ENCODE assay signal across 10 cellular contexts in genomic region chr1:167661527-167662436, GRCh38. TPM values are rescaled to one million over a fixed set of nuclear protein-coding genes. Genes with fewer than 3 reads are reported as not detected.
DNase-seq lines count a peak whose midpoint lies in the region; ATAC-seq and TF ChIP-seq lines count a peak whose summit lies in the region.
"Had no signal": no experiment of that assay in that cellular context is flagged by ENCODE, and none has a peak within 500 bp of the region (broad histone marks: within the 10 kb centered on the region; RNA-seq: fewer than 3 reads in every experiment).

No MANE protein-coding gene starts in this region.

- H3K27ac ChIP-seq in temporal lobe (ENCODE audit: low read depth, low read length), result peak overlapping the region; percentile 36

- no peaks in the 10 kb centered on the region for H3K36me3 ChIP-seq in HAP-1 (replicated peaks)

- ATAC-seq in HG03378 (IDR thresholded peaks at IDR 0.05; ENCODE audit: unreplicated experiment), result no peak

- POLR2A ChIA-PET in activated CD4-positive, alpha-beta memory T cell treated with anti-CD3 and anti-CD28 coated beads, Interleukin-2, amount 10 ng/mL, durations not matched to agents 7 days and 5 days (lab: Charles Lee), result interaction anchor here (0.9 kb wide), 1 partner anchor 36 kb away, joined by 3 read pairs; no protein-coding TSS in a partner anchor
- POLR2A ChIA-PET in activated CD4-positive, alpha-beta memory T cell treated with anti-CD3 and anti-CD28 coated beads for 36 hours (lab: Charles Lee), result no interaction called here

- no peaks in the 10 kb centered on the region for H3K9me3 ChIP-seq in HAP-1

- H3K4me1 Mint-ChIP-seq in activated CD4-positive, alpha-beta memory T cell treated with anti-CD3 and anti-CD28 coated beads, Interleukin-2, amount 10 ng/mL, durations not matched to agents 7 days and 5 days, result peaks cover 53% of the 10 kb centered on the region
- H3K4me1 Mint-ChIP-seq in activated CD4-positive, alpha-beta memory T cell treated with anti-CD3 and anti-CD28 coated beads for 36 hours (ENCODE audit: low read depth), result peaks cover 78% of the 10 kb centered on the region
- peaks cover 89% of the 10 kb centered on the region for H3K4me1 Mint-ChIP-seq in activated naive CD8-positive, alpha-beta T cell (ENCODE audit: low read depth)
- peaks cover 32% of the 10 kb centered on the region for H3K4me1 Mint-ChIP-seq in glutamatergic neuron (ENCODE audit: low read depth, unreplicated experiment)

- H3K27ac Mint-ChIP-seq in activated CD4-positive, alpha-beta memory T cell treated with anti-CD3 and anti-CD28 coated beads, Interleukin-2, amount 10 ng/mL, durations not matched to agents 7 days and 5 days, result peak overlapping the region; percentile 42
- no peak overlapping the region for H3K27ac Mint-ChIP-seq in activated CD4-positive, alpha-beta memory T cell treated with anti-CD3 and anti-CD28 coated beads for 36 hours
- peak overlapping the region; percentile 82 for H3K27ac Mint-ChIP-seq in activated naive CD8-positive, alpha-beta T cell
- peak overlapping the region; percentile 2 for H3K27ac Mint-ChIP-seq in glutamatergic neuron (ENCODE audit: unreplicated experiment)
- H3K27ac Mint-ChIP-seq: progenitor cell of endocrine pancreas had no signal

- no peaks in the 10 kb centered on the region for H3K9me3 Mint-ChIP-seq in activated CD4-positive, alpha-beta memory T cell treated with anti-CD3 and anti-CD28 coated beads, Interleukin-2, amount 10 ng/mL, durations not matched to agents 7 days and 5 days
- no peaks in the 10 kb centered on the region for H3K9me3 Mint-ChIP-seq in activated CD4-positive, alpha-beta memory T cell treated with anti-CD3 and anti-CD28 coated beads for 36 hours
- no peaks in the 10 kb centered on the region for H3K9me3 Mint-ChIP-seq in activated naive CD8-positive, alpha-beta T cell (ENCODE audit: low read depth)
- peaks cover 8% of the 10 kb centered on the region for H3K9me3 Mint-ChIP-seq in glutamatergic neuron (ENCODE audit: unreplicated experiment)

- no peak overlapping the region for H3K4me3 ChIP-seq in HAP-1

- no peak for TF ChIP-seq CTCF in glutamatergic neuron (IDR thresholded peaks at IDR 0.05; ENCODE audit: partially characterized antibody, unreplicated experiment)

- intact Hi-C loops in activated CD4-positive, alpha-beta memory T cell treated with anti-CD3 and anti-CD28 coated beads for 36 hours (cut with micrococcal nuclease), result no loop called here

- CTCF ChIA-PET in activated CD4-positive, alpha-beta memory T cell treated with anti-CD3 and anti-CD28 coated beads, Interleukin-2, amount 10 ng/mL, durations not matched to agents 7 days and 5 days (lab: Charles Lee), result interaction anchor here (1.0 kb wide), 1 partner anchor 26 kb away, joined by 3 read pairs; no protein-coding TSS in a partner anchor
- CTCF ChIA-PET in activated CD4-positive, alpha-beta memory T cell treated with anti-CD3 and anti-CD28 coated beads for 36 hours (lab: Charles Lee), result interaction anchor here (1.0 kb wide), 2 partner anchors 18 to 26 kb away, joined by 3 to 4 read pairs; no protein-coding TSS in a partner anchor

- peaks cover 7% of the 10 kb centered on the region for H3K4me1 ChIP-seq in HAP-1

- peaks cover 82% of the 10 kb centered on the region for H3K36me3 Mint-ChIP-seq in activated CD4-positive, alpha-beta memory T cell treated with anti-CD3 and anti-CD28 coated beads, Interleukin-2, amount 10 ng/mL, durations not matched to agents 7 days and 5 days (ENCODE audit: low read depth)
- peaks cover 6% of the 10 kb centered on the region for H3K36me3 Mint-ChIP-seq in activated CD4-positive, alpha-beta memory T cell treated with anti-CD3 and anti-CD28 coated beads for 36 hours
- H3K36me3 Mint-ChIP-seq in activated naive CD8-positive, alpha-beta T cell, result no peaks in the 10 kb centered on the region
- H3K36me3 Mint-ChIP-seq in glutamatergic neuron (ENCODE audit: unreplicated experiment), result no peaks in the 10 kb centered on the region

- in situ Hi-C loops in HAP-1 (cut with MboI; ENCODE audit: low sequenced_read_pairs), result no loop called here

- DNase-seq in activated CD4-positive, alpha-beta memory T cell treated with anti-CD3 and anti-CD28 coated beads, Interleukin-2, amount 10 ng/mL, durations not matched to agents 7 days and 5 days, result no peak
- DNase-seq in activated CD4-positive, alpha-beta memory T cell treated with anti-CD3 and anti-CD28 coated beads for 36 hours, result no peak
- DNase-seq in glutamatergic neuron (no peak), activated gamma-delta T cell treated with Interleukin-2 at 50 U/mL for 16 hours (no peak), HAP-1 (ENCODE audit: low spot score in 2 of 2) (no peak)
- DNase-seq: H7 had no signal

- no peaks in the 10 kb centered on the region for H3K27me3 Mint-ChIP-seq in activated CD4-positive, alpha-beta memory T cell treated with anti-CD3 and anti-CD28 coated beads, Interleukin-2, amount 10 ng/mL, durations not matched to agents 7 days and 5 days
- H3K27me3 Mint-ChIP-seq in activated CD4-positive, alpha-beta memory T cell treated with anti-CD3 and anti-CD28 coated beads for 36 hours, result no peaks in the 10 kb centered on the region
- H3K27me3 Mint-ChIP-seq in activated naive CD8-positive, alpha-beta T cell, result no peaks in the 10 kb centered on the region
- H3K27me3 Mint-ChIP-seq in glutamatergic neuron (ENCODE audit: unreplicated experiment), result peaks cover 8% of the 10 kb centered on the region

- no peaks in the 10 kb centered on the region for H3K27me3 ChIP-seq in HAP-1 (ENCODE audit: low read depth)

- no peak overlapping the region for H3K4me3 Mint-ChIP-seq in activated CD4-positive, alpha-beta memory T cell treated with anti-CD3 and anti-CD28 coated beads, Interleukin-2, amount 10 ng/mL, durations not matched to agents 7 days and 5 days
- H3K4me3 Mint-ChIP-seq in activated CD4-positive, alpha-beta memory T cell treated with anti-CD3 and anti-CD28 coated beads for 36 hours, result no peak overlapping the region
- no peak overlapping the region for H3K4me3 Mint-ChIP-seq in activated naive CD8-positive, alpha-beta T cell
- peak overlapping the region; percentile 57 for H3K4me3 Mint-ChIP-seq in glutamatergic neuron (ENCODE audit: unreplicated experiment)

RNA-seq across cellular contexts. Expression of gene RCSD1, which starts 31.8 kb away (rescaled TPM):
- total RNA-seq in activated CD4-positive, alpha-beta memory T cell treated with anti-CD3 and anti-CD28 coated beads, Interleukin-2, amount 10 ng/mL, durations not matched to agents 7 days and 5 days, result 100 to 1,000 TPM; 155 to 158 TPM
- total RNA-seq in activated CD4-positive, alpha-beta memory T cell treated with anti-CD3 and anti-CD28 coated beads for 36 hours, result 10 to 100 TPM; 61.7 to 65.8 TPM
- total RNA-seq in glutamatergic neuron (ENCODE audit: unreplicated experiment), result not detected
- total RNA-seq in temporal lobe, result 3.9 TPM

RNA-seq across cellular contexts. Expression of gene MPZL1, which starts 60.0 kb away (rescaled TPM):
- total RNA-seq in activated CD4-positive, alpha-beta memory T cell treated with anti-CD3 and anti-CD28 coated beads, Interleukin-2, amount 10 ng/mL, durations not matched to agents 7 days and 5 days, result 10 to 100 TPM; 17.4 to 19.0 TPM
- total RNA-seq in activated CD4-positive, alpha-beta memory T cell treated with anti-CD3 and anti-CD28 coated beads for 36 hours, result 10 to 100 TPM; 21.9 to 23.0 TPM
- total RNA-seq in glutamatergic neuron (ENCODE audit: unreplicated experiment) (149 TPM), temporal lobe (187 TPM)

Comparison
In these comparisons a context has a peak if more than half of its experiments do, and no peak if none do; other contexts are left out.
1. RNA of gene RCSD1, which starts 31.8 kb away (total RNA-seq): 155 to 158 TPM in activated CD4-positive, alpha-beta memory T cell treated with anti-CD3 and anti-CD28 coated beads, Interleukin-2, amount 10 ng/mL, durations not matched to agents 7 days and 5 days and 61.7 to 65.8 TPM in activated CD4-positive, alpha-beta memory T cell treated with anti-CD3 and anti-CD28 coated beads for 36 hours; 3.9 TPM in temporal lobe (single experiment) and not detected in glutamatergic neuron (single experiment); every median in the first group is over 10 times any median in the second.